In the genomic region with DNA sequence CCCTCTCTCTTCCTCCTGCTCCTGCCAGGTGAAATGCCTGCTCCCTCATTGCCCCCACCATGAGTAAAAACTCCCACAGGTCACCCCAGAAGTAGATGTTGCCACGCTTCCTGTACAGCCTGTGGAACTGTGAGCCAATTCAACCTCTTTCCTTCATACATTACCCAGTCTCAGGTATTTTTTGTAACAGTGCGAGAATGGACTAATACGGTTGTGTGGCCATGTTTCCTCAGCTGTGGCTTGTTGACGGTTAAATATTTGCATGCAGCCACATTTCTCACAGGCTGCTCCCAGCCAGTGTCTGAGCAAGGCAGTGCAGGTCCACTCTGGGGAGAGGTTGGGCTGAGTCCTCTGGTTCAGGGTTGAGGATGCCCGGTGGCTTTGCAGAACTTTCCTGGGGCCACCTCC, we compare ENCODE assay signal across 10 cellular contexts. TPM values are rescaled to one million over a fixed set of nuclear protein-coding genes. Genes with fewer than 3 reads are reported as not detected.
DNase-seq lines count a peak whose midpoint lies in the region; ATAC-seq and TF ChIP-seq lines count a peak whose summit lies in the region.
"Had no signal": no experiment of that assay in that cellular context is flagged by ENCODE, and none has a peak within 500 bp of the region (broad histone marks: within the 10 kb centered on the region; RNA-seq: fewer than 3 reads in every experiment).

No MANE protein-coding gene starts in this region.

- intact Hi-C loops in transverse colon (cut with DNase I; ENCODE audit: low total_unique reads) = loop anchor here (10.0 kb wide), 1 partner anchor 553 kb away; a partner anchor contains a TSS
- intact Hi-C loops in cardiac septum (cut with DNase I) = no loop called here

- ATAC-seq in GM19043 (IDR thresholded peaks at IDR 0.05; ENCODE audit: low read depth, unreplicated experiment) (peak; percentile 74), HG02588 (IDR thresholded peaks at IDR 0.05; ENCODE audit: unreplicated experiment) (peak; percentile 78), HG03432 (IDR thresholded peaks at IDR 0.05; ENCODE audit: unreplicated experiment) (peak; percentile 78), GM18519 (IDR thresholded peaks at IDR 0.05; ENCODE audit: low FRiP score, unreplicated experiment) (no peak)

- H3K27ac ChIP-seq in transverse colon = peak overlapping the region in 1 of 4 donors; percentile 51
- H3K27ac ChIP-seq: SK-N-MC, thoracic aorta had no signal

- WGBS in transverse colon (ENCODE audit: low coverage in 1 of 2), 2 donors = 79 to 100% methylated on average over 2 to 5 of the region's 5 CpGs

- DNase-seq in transverse colon (peak; percentile 53), cardiac septum (ENCODE audit: low spot score) (no peak), NCI-H1694 treated with DMSO at 0.1 percent for 48 hours (lab: John Stamatoyannopoulos, UW) (no peak)
- DNase-seq: stimulated activated CD4-positive, alpha-beta T cell treated with anti-CD3 and anti-CD28 coated beads, Interleukin-2, amount 100 ng/mL, for 48 hours had no signal

- no peaks in the 10 kb centered on the region for H3K36me3 ChIP-seq in transverse colon
- H3K36me3 ChIP-seq: thoracic aorta had no signal

- no peaks in the 10 kb centered on the region for H3K9me3 ChIP-seq in transverse colon
- H3K9me3 ChIP-seq: thoracic aorta had no signal

- no peak for TF ChIP-seq EP300 in transverse colon (IDR thresholded peaks at IDR 0.05; ENCODE audit: low read depth)

- no peaks in the 10 kb centered on the region for H3K4me1 ChIP-seq in transverse colon

- TF ChIP-seq POLR2A in transverse colon (IDR thresholded peaks at IDR 0.05) = no peak

- no peak for TF ChIP-seq CTCF in transverse colon (IDR thresholded peaks at IDR 0.05)

- H3K4me3 ChIP-seq in transverse colon = no peak overlapping the region
- H3K4me3 ChIP-seq: SK-N-MC, thoracic aorta had no signal

- in situ Hi-C loops in transverse colon (cut with MboI; ENCODE audit: low pct_ligation_motif_present in 1 of 4, low pct_unique_long_range_greater_than_20kb in 1 of 4, low sequenced_read_pairs in 3 of 4) = loop anchor here (10.0 to 25.0 kb wide), 4 partner anchors 546 to 1296 kb away; a partner anchor contains a TSS

- no peaks in the 10 kb centered on the region for H3K27me3 ChIP-seq in transverse colon

RNA-seq across cellular contexts. Expression of gene COPS8, which starts 27.8 kb away (rescaled TPM):
- total RNA-seq in transverse colon = 10 to 100 TPM; 10.3 to 43.0 (median 35.4) TPM
- 86.7 TPM for total RNA-seq in cardiac septum
